1 cellular context compared by ENCODE assay signal in genomic region chr17:77356690-77357201, GRCh38.
A peak's percentile ranks its signal among the peaks of the same experiment; 100 is the strongest.
TF ChIP-seq lines count a peak whose summit lies in the region.

No MANE protein-coding gene starts in this region.

TF ChIP-seq in HepG2, 621 proteins besides CTCF, POLR2A, EP300 and RAD21 (continued from another document):
- TF ChIP-seq HINFP (CRISPR knock-in tag; IDR thresholded peaks at IDR 0.05; ENCODE audit: low read depth), result no peak
- no peak for TF ChIP-seq NCOA1 (CRISPR knock-in tag; IDR thresholded peaks at IDR 0.05)
- TF ChIP-seq ZBTB39 (CRISPR knock-in tag; IDR thresholded peaks at IDR 0.05), result no peak
- TF ChIP-seq ZBTB3 (CRISPR knock-in tag; IDR thresholded peaks at IDR 0.05; ENCODE audit: borderline replicate concordance, low read depth), result no peak
- TF ChIP-seq HNRNPK (IDR thresholded peaks at IDR 0.05; ENCODE audit: low read depth, low read length, poor library complexity, severe bottlenecking), result peak; percentile 51
- no peak for TF ChIP-seq ZSCAN29 (CRISPR knock-in tag; conservative IDR thresholded peaks at IDR 0.05)
- no peak for TF ChIP-seq JUND (CRISPR knock-in tag; IDR thresholded peaks at IDR 0.05)
- no peak for TF ChIP-seq BRF2 (CRISPR knock-in tag; IDR thresholded peaks at IDR 0.05)
- TF ChIP-seq THAP9 (CRISPR knock-in tag; IDR thresholded peaks at IDR 0.05; ENCODE audit: borderline replicate concordance), result no peak
- no peak for TF ChIP-seq ADNP (CRISPR knock-in tag; IDR thresholded peaks at IDR 0.05)
- no peak for TF ChIP-seq SIN3A (IDR thresholded peaks at IDR 0.05; ENCODE audit: borderline replicate concordance, low read depth, low read length)
- no peak for TF ChIP-seq ZSCAN9 (CRISPR knock-in tag; IDR thresholded peaks at IDR 0.05; ENCODE audit: borderline replicate concordance)
- TF ChIP-seq CHD4 (IDR thresholded peaks at IDR 0.05; ENCODE audit: borderline replicate concordance, low read length), result 0 out of 2 replicates have a peak, but pooled peaks have one; percentile 43
- TF ChIP-seq EHMT2 (IDR thresholded peaks at IDR 0.05; ENCODE audit: borderline replicate concordance, low read depth, low read length), result no peak
- no peak for TF ChIP-seq ZNF235 (CRISPR knock-in tag; IDR thresholded peaks at IDR 0.05; ENCODE audit: borderline replicate concordance)
- 0 out of 2 replicates have a peak, but pooled peaks have one; percentile 25 for TF ChIP-seq ZNF280B (CRISPR knock-in tag; IDR thresholded peaks at IDR 0.05; ENCODE audit: borderline replicate concordance)
- no peak for TF ChIP-seq ZNF460 (CRISPR knock-in tag; IDR thresholded peaks at IDR 0.05; ENCODE audit: borderline replicate concordance)
- TF ChIP-seq HNRNPUL1 (IDR thresholded peaks at IDR 0.05; ENCODE audit: low read depth, low read length), result no peak
- no peak for TF ChIP-seq ARNT (IDR thresholded peaks at IDR 0.05)
- no peak for TF ChIP-seq ZNF83 (CRISPR knock-in tag; IDR thresholded peaks at IDR 0.05; ENCODE audit: borderline replicate concordance)
- TF ChIP-seq SP5 (CRISPR knock-in tag; IDR thresholded peaks at IDR 0.05; ENCODE audit: borderline replicate concordance, low read depth), result no peak
- TF ChIP-seq PCBP2 (optimal IDR thresholded peaks at IDR 0.05; ENCODE audit: low read depth, low read length, poor library complexity, severe bottlenecking), result peak; percentile 7
- no peak for TF ChIP-seq ZSCAN25 (CRISPR knock-in tag; IDR thresholded peaks at IDR 0.05)
- TF ChIP-seq AGO2 (optimal IDR thresholded peaks at IDR 0.05; ENCODE audit: low read depth, low read length), result peak; percentile 37
- TF ChIP-seq POLR2G (IDR thresholded peaks at IDR 0.05; ENCODE audit: low read depth, low read length), result no peak
- no peak for TF ChIP-seq ZSCAN30 (CRISPR knock-in tag; IDR thresholded peaks at IDR 0.05)
